Comparison of ENCODE assay signal across 1 cellular context in the genomic region with DNA sequence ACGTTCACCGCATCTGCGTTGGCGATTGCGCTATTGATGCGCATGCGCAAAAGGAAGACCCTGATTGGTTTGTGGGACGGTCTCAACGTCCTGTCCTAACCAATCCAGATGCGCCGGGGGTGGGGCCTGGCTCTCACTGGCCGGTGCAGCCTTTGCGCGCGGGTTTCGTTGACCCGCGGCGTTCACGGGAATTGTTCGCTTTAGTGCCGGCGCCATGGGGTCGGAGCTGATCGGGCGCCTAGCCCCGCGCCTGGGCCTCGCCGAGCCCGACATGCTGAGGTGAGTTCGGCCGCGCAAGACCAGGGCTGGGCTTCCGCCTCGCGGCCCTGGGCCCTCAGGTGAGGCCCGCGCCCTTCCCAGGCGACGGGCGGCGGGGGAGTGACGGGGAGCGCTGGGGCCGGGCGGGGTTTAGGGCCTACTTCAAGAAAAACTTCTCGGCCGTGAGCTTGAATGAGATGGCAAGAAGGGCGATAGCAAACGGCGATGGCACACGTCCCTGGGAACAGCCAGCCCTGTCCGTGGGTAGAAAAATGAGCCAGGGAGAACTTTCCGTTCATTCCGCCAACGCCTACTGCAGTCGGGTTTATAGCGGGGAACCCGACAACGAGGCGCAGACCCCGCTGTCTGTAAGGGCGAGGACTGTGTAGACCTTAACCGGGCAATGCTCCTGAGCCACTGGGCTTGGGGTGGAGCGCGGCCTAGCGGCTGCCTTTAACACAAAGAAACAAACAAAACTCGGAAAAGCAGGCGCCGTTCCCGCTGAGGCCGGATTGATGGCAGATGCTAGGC.
TF ChIP-seq lines count a peak whose summit lies in the region.

A gene with protein sequence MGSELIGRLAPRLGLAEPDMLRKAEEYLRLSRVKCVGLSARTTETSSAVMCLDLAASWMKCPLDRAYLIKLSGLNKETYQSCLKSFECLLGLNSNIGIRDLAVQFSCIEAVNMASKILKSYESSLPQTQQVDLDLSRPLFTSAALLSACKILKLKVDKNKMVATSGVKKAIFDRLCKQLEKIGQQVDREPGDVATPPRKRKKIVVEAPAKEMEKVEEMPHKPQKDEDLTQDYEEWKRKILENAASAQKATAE (plus strand): TSS at position 168 of the 789 bp plus-strand sequence. CDS start 47 bp downstream, at position 215.

TF ChIP-seq in GM12878, 131 proteins besides CTCF, POLR2A, EP300 and RAD21 (continued from another document and continues in another):
- TF ChIP-seq ELK1 (IDR thresholded peaks at IDR 0.05; ENCODE audit: low read depth, low read length): no peak
- TF ChIP-seq NR2F1 (conservative IDR thresholded peaks at IDR 0.05): 0 out of 2 replicates have a peak, but pooled peaks have one; percentile 28
- TF ChIP-seq CBX3 (IDR thresholded peaks at IDR 0.05; ENCODE audit: borderline replicate concordance, low read depth): no peak
- 0 out of 4 replicates have a peak, but pooled peaks of 1 of the 2 experiments have one; percentile 10 for TF ChIP-seq ETV6 (conservative IDR thresholded peaks at IDR 0.05 in 1 of 2, IDR thresholded peaks at IDR 0.05 in 1 of 2; ENCODE audit: borderline replicate concordance in 1 of 2, low read depth in 1 of 2)
- no peak for TF ChIP-seq SPI1 (IDR thresholded peaks at IDR 0.05; ENCODE audit: borderline replicate concordance, insufficient read depth, low read depth, low read length)
- no peak for TF ChIP-seq ZNF24 (IDR thresholded peaks at IDR 0.05)
- TF ChIP-seq WRNIP1 (IDR thresholded peaks at IDR 0.05; ENCODE audit: borderline replicate concordance, low read depth, low read length): no peak
- TF ChIP-seq MLLT1 (IDR thresholded peaks at IDR 0.05): no peak
- no peak for TF ChIP-seq TCF7 (IDR thresholded peaks at IDR 0.05; ENCODE audit: borderline replicate concordance)
- no peak for TF ChIP-seq TCF12 (IDR thresholded peaks at IDR 0.05; ENCODE audit: low read depth, low read length)
- TF ChIP-seq SIN3A (IDR thresholded peaks at IDR 0.05; ENCODE audit: low read depth, low read length): peak; percentile 99
- TF ChIP-seq POLR2AphosphoS5 (IDR thresholded peaks at IDR 0.05; ENCODE audit: low read length): peak; percentile 61
- no peak for TF ChIP-seq MTA2 (IDR thresholded peaks at IDR 0.05; ENCODE audit: low read depth)
- 0 out of 2 replicates have a peak, but pooled peaks have one; percentile 13 for TF ChIP-seq IKZF1 (conservative IDR thresholded peaks at IDR 0.05)
- TF ChIP-seq SUPT20H (IDR thresholded peaks at IDR 0.05; ENCODE audit: borderline replicate concordance, control insufficient read depth, low read depth, low read length): no peak
- TF ChIP-seq TBL1XR1 (IDR thresholded peaks at IDR 0.05; ENCODE audit: low read depth, low read length): no peak
- peak; percentile 61; the same call in 1 of the 2 replicates for TF ChIP-seq CBX5 (IDR thresholded peaks at IDR 0.05; ENCODE audit: low read depth)
- TF ChIP-seq MXI1 (IDR thresholded peaks at IDR 0.05; ENCODE audit: low read depth, low read length): peak; percentile 98
- TF ChIP-seq, protein P1, sequence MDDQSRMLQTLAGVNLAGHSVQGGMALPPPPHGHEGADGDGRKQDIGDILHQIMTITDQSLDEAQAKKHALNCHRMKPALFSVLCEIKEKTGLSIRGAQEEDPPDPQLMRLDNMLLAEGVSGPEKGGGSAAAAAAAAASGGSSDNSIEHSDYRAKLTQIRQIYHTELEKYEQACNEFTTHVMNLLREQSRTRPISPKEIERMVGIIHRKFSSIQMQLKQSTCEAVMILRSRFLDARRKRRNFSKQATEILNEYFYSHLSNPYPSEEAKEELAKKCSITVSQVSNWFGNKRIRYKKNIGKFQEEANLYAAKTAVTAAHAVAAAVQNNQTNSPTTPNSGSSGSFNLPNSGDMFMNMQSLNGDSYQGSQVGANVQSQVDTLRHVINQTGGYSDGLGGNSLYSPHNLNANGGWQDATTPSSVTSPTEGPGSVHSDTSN (IDR thresholded peaks at IDR 0.05; ENCODE audit: insufficient replicate concordance, low read depth, low read length): no peak
- no peak for TF ChIP-seq ZNF217 (IDR thresholded peaks at IDR 0.05)
- TF ChIP-seq FOXK2 (IDR thresholded peaks at IDR 0.05): peak; percentile 4
- TF ChIP-seq BHLHE40 (IDR thresholded peaks at IDR 0.05; ENCODE audit: borderline replicate concordance in 1 of 2, low read depth in 2 of 2, low read length in 1 of 2): no peak
- TF ChIP-seq ASH2L (IDR thresholded peaks at IDR 0.05; ENCODE audit: borderline replicate concordance, low read depth): 0 out of 2 replicates have a peak, but pooled peaks have one; percentile 1
- TF ChIP-seq ATF7 (IDR thresholded peaks at IDR 0.05; ENCODE audit: low read depth): no peak
- TF ChIP-seq ZBED1 (IDR thresholded peaks at IDR 0.05; ENCODE audit: borderline replicate concordance): no peak
- no peak for TF ChIP-seq E2F8 (IDR thresholded peaks at IDR 0.05; ENCODE audit: low read depth, partially characterized antibody)
- no peak for TF ChIP-seq E4F1 (IDR thresholded peaks at IDR 0.05; ENCODE audit: borderline replicate concordance, partially characterized antibody)
- peak; percentile 35; the same call in 1 of the 2 replicates for TF ChIP-seq SMC3 (IDR thresholded peaks at IDR 0.05; ENCODE audit: borderline replicate concordance, low read length)
- TF ChIP-seq YY1 (IDR thresholded peaks at IDR 0.05; ENCODE audit: low read depth, low read length): peak; percentile 60
- TF ChIP-seq SMAD1 (IDR thresholded peaks at IDR 0.05; ENCODE audit: low read depth, partially characterized antibody): no peak
- TF ChIP-seq TCF3 (IDR thresholded peaks at IDR 0.05; ENCODE audit: borderline replicate concordance, insufficient read depth, low read depth, low read length): 0 out of 2 replicates have a peak, but pooled peaks have one; percentile 21
- TF ChIP-seq NRF1 (conservative IDR thresholded peaks at IDR 0.05; ENCODE audit: low read depth, low read length): peak; percentile 71
- TF ChIP-seq, protein P2, sequence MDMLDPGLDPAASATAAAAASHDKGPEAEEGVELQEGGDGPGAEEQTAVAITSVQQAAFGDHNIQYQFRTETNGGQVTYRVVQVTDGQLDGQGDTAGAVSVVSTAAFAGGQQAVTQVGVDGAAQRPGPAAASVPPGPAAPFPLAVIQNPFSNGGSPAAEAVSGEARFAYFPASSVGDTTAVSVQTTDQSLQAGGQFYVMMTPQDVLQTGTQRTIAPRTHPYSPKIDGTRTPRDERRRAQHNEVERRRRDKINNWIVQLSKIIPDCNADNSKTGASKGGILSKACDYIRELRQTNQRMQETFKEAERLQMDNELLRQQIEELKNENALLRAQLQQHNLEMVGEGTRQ (IDR thresholded peaks at IDR 0.05; ENCODE audit: borderline replicate concordance, low read depth, low read length): no peak
- TF ChIP-seq ZNF207 (IDR thresholded peaks at IDR 0.05; ENCODE audit: borderline replicate concordance): peak; percentile 24; the same call in 1 of the 2 replicates
- TF ChIP-seq CHD4 (IDR thresholded peaks at IDR 0.05): no peak
- no peak for TF ChIP-seq YBX1 (IDR thresholded peaks at IDR 0.05)
- TF ChIP-seq PAX8 (IDR thresholded peaks at IDR 0.05): no peak
- TF ChIP-seq GABPA (IDR thresholded peaks at IDR 0.05; ENCODE audit: low read depth): no peak
- TF ChIP-seq NFXL1 (IDR thresholded peaks at IDR 0.05; ENCODE audit: borderline replicate concordance): no peak
- no peak for TF ChIP-seq BACH1 (IDR thresholded peaks at IDR 0.05; ENCODE audit: borderline replicate concordance)
- peak; percentile 69; the same call in 1 of the 2 replicates for TF ChIP-seq GATAD2B (conservative IDR thresholded peaks at IDR 0.05; ENCODE audit: low read depth)
- TF ChIP-seq NR2C2 (IDR thresholded peaks at IDR 0.05; ENCODE audit: borderline replicate concordance, control insufficient read depth, insufficient read length, low read depth): no peak
- TF ChIP-seq SP1 (IDR thresholded peaks at IDR 0.05; ENCODE audit: low read depth, low read length): peak; percentile 94
- TF ChIP-seq CUX1 (IDR thresholded peaks at IDR 0.05; ENCODE audit: insufficient replicate concordance, low read depth, low read length): no peak
- no peak for TF ChIP-seq DPF2 (IDR thresholded peaks at IDR 0.05)
- peak; percentile 80 for TF ChIP-seq FOS (IDR thresholded peaks at IDR 0.05; ENCODE audit: borderline replicate concordance, extremely low read depth, insufficient read length)
- 0 out of 2 replicates have a peak, but pooled peaks have one; percentile 6 for TF ChIP-seq NR2C1 (IDR thresholded peaks at IDR 0.05)
